ENCODE assay signal across 25 cellular contexts in the genomic region with DNA sequence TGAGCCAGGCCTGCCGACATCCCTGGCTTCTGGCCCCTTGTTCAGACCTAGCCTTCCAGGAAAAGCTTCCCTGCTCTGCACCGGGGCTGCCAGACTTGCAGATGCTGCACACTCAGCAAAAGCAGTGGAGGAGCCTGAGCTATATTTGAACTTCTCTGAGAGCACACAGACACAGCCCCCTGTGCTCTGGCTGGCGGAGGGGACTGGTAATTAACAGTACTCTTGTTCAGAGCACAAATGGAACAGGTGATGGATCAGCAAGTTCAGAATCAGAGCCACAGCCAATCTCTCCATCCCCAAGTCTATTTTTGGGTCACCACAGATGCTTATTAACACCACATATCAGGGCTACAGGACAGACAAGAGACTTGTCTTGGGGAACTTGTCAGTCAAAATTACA. TPM values are rescaled to one million over a fixed set of nuclear protein-coding genes. Genes with fewer than 3 reads are reported as not detected.
"Had no signal": no experiment of that assay in that cellular context is flagged by ENCODE, and none has a peak within 500 bp of the region (broad histone marks: within the 10 kb centered on the region; RNA-seq: fewer than 3 reads in every experiment).

No MANE protein-coding gene starts in this region.

- ATAC-seq: left lobe of liver; naive thymus-derived CD4-positive, alpha-beta T cell; stimulated activated memory B cell treated with anti-CD40 and anti-IgM and Interleukin-4, amounts not matched to agents 10 μg/mL and 1 μg/mL and 100 μg/mL, for 72 hours; stimulated activated naive CD8-positive, alpha-beta T cell treated with anti-CD3 and anti-CD28 coated beads, Interleukin-15, Interleukin-2, amounts not matched to agents 100 U/mL and 50 U/mL, for 24 hours; upper lobe of right lung had no signal

- H3K4me1 Mint-ChIP-seq: endodermal cell; memory B cell; naive thymus-derived CD4-positive, alpha-beta T cell; stimulated activated memory B cell treated with anti-CD40 and anti-IgM and Interleukin-4, amounts not matched to agents 10 μg/mL and 1 μg/mL and 100 μg/mL, for 72 hours had no signal

- H3K4me3 ChIP-seq: dorsolateral prefrontal cortex, esophagus squamous epithelium, lung, neural progenitor cell, prostate gland, right atrium auricular region, sigmoid colon, skin epidermis, spleen, transverse colon, upper lobe of right lung, uterus had no signal

- H3K27ac Mint-ChIP-seq: endodermal cell; memory B cell; naive thymus-derived CD4-positive, alpha-beta T cell; nephron; neural progenitor cell; stimulated activated memory B cell treated with anti-CD40 and anti-IgM and Interleukin-4, amounts not matched to agents 10 μg/mL and 1 μg/mL and 100 μg/mL, for 72 hours had no signal

- H3K36me3 ChIP-seq: esophagus squamous epithelium, neural progenitor cell, prostate gland, right atrium auricular region, sigmoid colon, spleen, transverse colon, upper lobe of right lung, uterus had no signal

- H3K9me3 ChIP-seq: esophagus squamous epithelium, prostate gland, upper lobe of right lung, uterus had no signal

- H3K27ac ChIP-seq: epithelial cell of prostate, esophagus squamous epithelium, neural progenitor cell, prostate gland, right atrium auricular region, sigmoid colon, skin epidermis, spleen, transverse colon, upper lobe of right lung, uterus had no signal

- H3K36me3 Mint-ChIP-seq: neural progenitor cell had no signal

- H3K4me1 ChIP-seq: esophagus squamous epithelium, neural progenitor cell, prostate gland, right atrium auricular region, sigmoid colon, spleen, upper lobe of right lung, uterus had no signal

- DNase-seq: dorsolateral prefrontal cortex; effector CD8-positive, alpha-beta T cell; endodermal cell; esophagus squamous epithelium; foreskin melanocyte; naive thymus-derived CD4-positive, alpha-beta T cell; sigmoid colon; spleen; stimulated activated CD4-positive, alpha-beta T cell treated with anti-CD3 and anti-CD28 coated beads, Interleukin-4, amount 100 ng/mL, for 4 hours; stimulated activated naive CD8-positive, alpha-beta T cell treated with anti-CD3 and anti-CD28 coated beads, Interleukin-15, Interleukin-2, amounts not matched to agents 100 U/mL and 50 U/mL, for 24 hours; substantia nigra; transverse colon; upper lobe of right lung; uterus had no signal

- H3K4me3 Mint-ChIP-seq: endodermal cell; memory B cell; naive thymus-derived CD4-positive, alpha-beta T cell; nephron; neural progenitor cell; stimulated activated memory B cell treated with anti-CD40 and anti-IgM and Interleukin-4, amounts not matched to agents 10 μg/mL and 1 μg/mL and 100 μg/mL, for 72 hours had no signal

- H3K27me3 ChIP-seq: neural progenitor cell, right atrium auricular region had no signal

RNA-seq across cellular contexts. Expression of gene RIMS4, which starts 27.6 kb away (rescaled TPM):
- total RNA-seq: left lobe of liver; liver; naive thymus-derived CD4-positive, alpha-beta T cell; spleen had no signal
